In genomic region chr4:83931659-83932058, GRCh38 we compare ENCODE assay signal across 18 cellular contexts.
A peak's percentile ranks its signal among the peaks of the same experiment; 100 is the strongest.
DNase-seq lines count a peak whose midpoint lies in the region; ATAC-seq and TF ChIP-seq lines count a peak whose summit lies in the region.
"Had no signal": no experiment of that assay in that cellular context is flagged by ENCODE, and none has a peak within 500 bp of the region (broad histone marks: within the 10 kb centered on the region; RNA-seq: fewer than 3 reads in every experiment).

No MANE protein-coding gene starts in this region.

- H3K9ac ChIP-seq in neural progenitor cell: no peak overlapping the region

- no peak for TF ChIP-seq CTCF in neural progenitor cell (IDR thresholded peaks at IDR 0.05)

- peak overlapping the region; percentile 42 for H3K27ac ChIP-seq in neural progenitor cell
- H3K27ac ChIP-seq: RWPE1 had no signal

- ATAC-seq in GM18867 (IDR thresholded peaks at IDR 0.05; ENCODE audit: unreplicated experiment): peak; percentile 82
- ATAC-seq in HG02798 (IDR thresholded peaks at IDR 0.05; ENCODE audit: poor library complexity, unreplicated experiment): peak; percentile 66
- no peak for ATAC-seq in HG03378 (IDR thresholded peaks at IDR 0.05; ENCODE audit: unreplicated experiment)
- ATAC-seq: SK-N-SH treated with all-trans-retinoic acid at 6 μM for 48 hours had no signal

- no peak overlapping the region for H3K27ac Mint-ChIP-seq in neural progenitor cell
- H3K27ac Mint-ChIP-seq: B cell, CD14-positive monocyte had no signal

- peaks cover 13% of the 10 kb centered on the region for H3K4me1 ChIP-seq in neural progenitor cell

- no peaks in the 10 kb centered on the region for H3K9me3 Mint-ChIP-seq in neural progenitor cell

- no peaks in the 10 kb centered on the region for H3K36me3 ChIP-seq in neural progenitor cell

- no peaks in the 10 kb centered on the region for H3K27me3 ChIP-seq in neural progenitor cell

- no peaks in the 10 kb centered on the region for H3K27me3 Mint-ChIP-seq in neural progenitor cell (ENCODE audit: insufficient read depth, low read depth)

- peak overlapping the region; percentile 75 for H2AFZ ChIP-seq in neural progenitor cell (replicated peaks)

- DNase-seq in NCI-H69 (lab: John Stamatoyannopoulos, UW): peak; percentile 21
- DNase-seq in neural progenitor cell (ENCODE audit: low spot score): peak; percentile 24
- DNase-seq in SHP77 (lab: John Stamatoyannopoulos, UW): no peak
- DNase-seq in NOMO-1 (lab: John Stamatoyannopoulos, UW; ENCODE audit: unreplicated experiment in 2 of 2): no peak
- DNase-seq: EL, GF-D8, H7, NCI-H1092 treated with DMSO at 0.1 percent for 48 hours, NCI-H1436 treated with DMSO at 0.1 percent for 48 hours, NCI-H1930, SIG-M5 had no signal

- no peak overlapping the region for H3K4me3 Mint-ChIP-seq in neural progenitor cell
- H3K4me3 Mint-ChIP-seq: B cell, CD14-positive monocyte had no signal

- no peaks in the 10 kb centered on the region for H3F3A ChIP-seq in neural progenitor cell (ENCODE audit: low read depth)

- no peaks in the 10 kb centered on the region for H3K36me3 Mint-ChIP-seq in neural progenitor cell
- H3K36me3 Mint-ChIP-seq: CD14-positive monocyte had no signal

- no peak overlapping the region for H3K4me2 ChIP-seq in neural progenitor cell

- no peaks in the 10 kb centered on the region for H3K79me2 ChIP-seq in neural progenitor cell (ENCODE audit: low read depth)

- H4K20me1 ChIP-seq in neural progenitor cell (ENCODE audit: low read depth): no peaks in the 10 kb centered on the region

- H3K4me3 ChIP-seq in neural progenitor cell: no peak overlapping the region

- H3K4me1 Mint-ChIP-seq in neural progenitor cell: peaks cover 3% of the 10 kb centered on the region
- H3K4me1 Mint-ChIP-seq: B cell, CD14-positive monocyte had no signal

- no peaks in the 10 kb centered on the region for H3K9me3 ChIP-seq in neural progenitor cell (ENCODE audit: low read depth)

Comparison
In these comparisons a context has a peak if more than half of its experiments do, and no peak if none do; other contexts are left out.
1. DNase-seq: peak in NCI-H69 (single experiment) and neural progenitor cell (single experiment); none in SHP77 (0 of 2) and NOMO-1 (0 of 2).